Comparison of ENCODE assay signal across 10 cellular contexts in the genomic region with DNA sequence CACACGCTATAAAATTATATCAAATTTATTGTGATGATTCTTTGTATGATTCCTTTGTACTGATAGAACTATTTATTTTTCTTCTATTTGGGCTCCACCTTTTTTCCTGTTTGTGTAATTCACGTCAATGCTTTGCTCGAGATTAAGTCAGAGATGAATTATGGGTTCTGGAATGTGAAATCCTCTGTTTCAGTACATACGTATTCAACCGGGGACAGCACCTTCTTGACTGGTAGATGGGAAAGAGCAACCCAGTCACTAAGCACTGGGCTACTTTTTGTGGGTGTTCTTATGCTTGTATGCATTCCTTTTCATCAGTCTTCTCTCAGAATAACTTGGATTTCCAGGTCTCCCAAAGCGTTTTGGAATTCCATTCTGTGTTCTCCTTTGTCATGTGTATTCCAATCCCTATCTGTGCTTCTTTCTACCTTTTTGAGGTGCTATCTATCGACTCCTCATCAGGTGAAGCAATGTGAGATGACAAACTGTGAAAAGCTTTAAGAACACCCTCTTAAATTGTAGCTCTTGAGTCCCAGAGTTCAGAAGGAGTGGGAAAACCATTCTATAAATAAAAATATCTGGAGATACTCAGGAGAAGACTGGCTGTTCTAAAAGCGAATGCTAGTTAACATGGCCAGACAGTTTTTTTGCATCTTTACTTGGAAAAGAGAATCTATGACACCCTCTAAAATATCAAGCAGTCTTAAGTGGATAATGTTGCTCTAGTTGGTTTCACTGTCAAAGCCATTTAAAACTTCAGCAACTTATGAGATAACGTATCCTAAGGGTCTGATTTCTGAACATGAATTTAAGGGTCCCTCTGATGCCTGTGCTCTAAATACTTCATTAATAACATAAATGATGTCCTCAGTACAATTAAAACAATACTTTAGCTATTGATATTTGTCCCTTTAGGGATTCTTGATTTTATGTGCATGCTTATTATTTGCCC.
DNase-seq lines count a peak whose midpoint lies in the region; ATAC-seq and TF ChIP-seq lines count a peak whose summit lies in the region.
"Had no signal": no experiment of that assay in that cellular context is flagged by ENCODE, and none has a peak within 500 bp of the region (broad histone marks: within the 10 kb centered on the region; RNA-seq: fewer than 3 reads in every experiment).

No MANE protein-coding gene starts in this region.

- no peak for DNase-seq in activated T-helper 2 cell treated with anti-CD3 and anti-CD28 coated beads, Interferon-gamma antibody, Interleukin-2, Interleukin-4, amounts not matched to agents 10 μg/mL and 5 μg/mL and 100 μg/mL, durations not matched to agents 14 hours and 24 hours and 36 hours (ENCODE audit: low spot score)
- peak; percentile 95 to 98 for DNase-seq in foreskin keratinocyte
- DNase-seq in inferior parietal cortex (ENCODE audit: extremely low spot score): no peak
- DNase-seq in occipital lobe (lab: John Stamatoyannopoulos, UW): no peak
- no peak for DNase-seq in activated CD4-positive, alpha-beta T cell treated with anti-CD3 and anti-CD28 coated beads for 4 hours
- DNase-seq: activated naive CD4-positive, alpha-beta T cell treated with anti-CD3 and anti-CD28 coated beads, Interleukin-2, amount 10 ng/mL, durations not matched to agents 7 days and 5 days had no signal

- no peaks in the 10 kb centered on the region for H3K9me3 ChIP-seq in stomach smooth muscle (ENCODE audit: control insufficient read depth in 2 of 2, low read length in 2 of 2)
- H3K9me3 ChIP-seq: pancreas had no signal

- H3K79me2 ChIP-seq in KMS-11 (ENCODE audit: insufficient read depth, low read depth): no peaks in the 10 kb centered on the region

- intact Hi-C loops in activated T-helper 2 cell treated with anti-CD3 and anti-CD28 coated beads, Interferon-gamma antibody, Interleukin-2, Interleukin-4, amounts not matched to agents 10 μg/mL and 5 μg/mL and 100 μg/mL, durations not matched to agents 14 hours and 24 hours and 36 hours (cut with micrococcal nuclease): loop anchor here (1.0 to 5.0 kb wide), 4 partner anchors 26 to 116 kb away; no protein-coding TSS in a partner anchor

- H3K4me1 ChIP-seq in KMS-11 (ENCODE audit: low read depth, poor library complexity, severe bottlenecking): peaks cover 60% of the 10 kb centered on the region
- peaks cover 38% of the 10 kb centered on the region for H3K4me1 ChIP-seq in foreskin keratinocyte
- peaks cover 16% of the 10 kb centered on the region for H3K4me1 ChIP-seq in stomach smooth muscle (ENCODE audit: control insufficient read depth, insufficient read depth, low read length)
- H3K4me1 ChIP-seq: pancreas had no signal

- H3K27ac ChIP-seq in KMS-11 (peak overlapping the region; percentile 91), foreskin keratinocyte (peak overlapping the region; percentile 99), stomach smooth muscle (ENCODE audit: low read length) (peak overlapping the region; percentile 50)

- peak overlapping the region; percentile 92 for H3K4me2 ChIP-seq in KMS-11

- H3K9me3 Mint-ChIP-seq in activated T-helper 2 cell treated with anti-CD3 and anti-CD28 coated beads, Interferon-gamma antibody, Interleukin-2, Interleukin-4, amounts not matched to agents 10 μg/mL and 5 μg/mL and 100 μg/mL, durations not matched to agents 14 hours and 24 hours and 36 hours: peaks cover 16% of the 10 kb centered on the region
- H3K9me3 Mint-ChIP-seq: activated naive CD4-positive, alpha-beta T cell treated with anti-CD3 and anti-CD28 coated beads, Interleukin-2, amount 10 ng/mL, durations not matched to agents 7 days and 5 days had no signal

- no peaks in the 10 kb centered on the region for H3K27me3 ChIP-seq in KMS-11 (ENCODE audit: insufficient read depth, low read depth)
- H3K27me3 ChIP-seq in foreskin keratinocyte: no peaks in the 10 kb centered on the region
- no peaks in the 10 kb centered on the region for H3K27me3 ChIP-seq in stomach smooth muscle (ENCODE audit: control insufficient read depth in 1 of 2, insufficient read depth in 2 of 2, low read length in 2 of 2)
- H3K27me3 ChIP-seq: pancreas had no signal

- H3K4me3 Mint-ChIP-seq in activated T-helper 2 cell treated with anti-CD3 and anti-CD28 coated beads, Interferon-gamma antibody, Interleukin-2, Interleukin-4, amounts not matched to agents 10 μg/mL and 5 μg/mL and 100 μg/mL, durations not matched to agents 14 hours and 24 hours and 36 hours (ENCODE audit: low read depth): no peak overlapping the region
- H3K4me3 Mint-ChIP-seq: activated naive CD4-positive, alpha-beta T cell treated with anti-CD3 and anti-CD28 coated beads, Interleukin-2, amount 10 ng/mL, durations not matched to agents 7 days and 5 days had no signal

- no peaks in the 10 kb centered on the region for H3K27me3 Mint-ChIP-seq in activated T-helper 2 cell treated with anti-CD3 and anti-CD28 coated beads, Interferon-gamma antibody, Interleukin-2, Interleukin-4, amounts not matched to agents 10 μg/mL and 5 μg/mL and 100 μg/mL, durations not matched to agents 14 hours and 24 hours and 36 hours (ENCODE audit: low read depth)

- ATAC-seq in foreskin keratinocyte: peak; percentile 38
- no peak for ATAC-seq in HG02852 (IDR thresholded peaks at IDR 0.05; ENCODE audit: unreplicated experiment)

- H3K4me1 Mint-ChIP-seq in activated T-helper 2 cell treated with anti-CD3 and anti-CD28 coated beads, Interferon-gamma antibody, Interleukin-2, Interleukin-4, amounts not matched to agents 10 μg/mL and 5 μg/mL and 100 μg/mL, durations not matched to agents 14 hours and 24 hours and 36 hours (ENCODE audit: low read depth): peaks cover 33% of the 10 kb centered on the region

- TF ChIP-seq CTCF in KMS-11 (conservative IDR thresholded peaks at IDR 0.05; ENCODE audit: low read depth, low read length) (no peak), foreskin keratinocyte (conservative IDR thresholded peaks at IDR 0.05) (no peak)

- H3K36me3 ChIP-seq in KMS-11 (ENCODE audit: insufficient read depth) (no peaks in the 10 kb centered on the region), stomach smooth muscle (ENCODE audit: control insufficient read depth in 2 of 2, insufficient read depth in 2 of 2, low read length in 2 of 2) (no peaks in the 10 kb centered on the region)
- H3K36me3 ChIP-seq: pancreas had no signal

- peaks cover 11% of the 10 kb centered on the region for H3K36me3 Mint-ChIP-seq in activated T-helper 2 cell treated with anti-CD3 and anti-CD28 coated beads, Interferon-gamma antibody, Interleukin-2, Interleukin-4, amounts not matched to agents 10 μg/mL and 5 μg/mL and 100 μg/mL, durations not matched to agents 14 hours and 24 hours and 36 hours (ENCODE audit: low read depth)
- H3K36me3 Mint-ChIP-seq: activated naive CD4-positive, alpha-beta T cell treated with anti-CD3 and anti-CD28 coated beads, Interleukin-2, amount 10 ng/mL, durations not matched to agents 7 days and 5 days had no signal

- H3K4me3 ChIP-seq in KMS-11 (IDR thresholded peaks at IDR 0.05; ENCODE audit: insufficient read depth, low read depth, low read length): no peak overlapping the region
- peak overlapping the region in 1 of 2 donors; percentile 12 for H3K4me3 ChIP-seq in stomach smooth muscle (ENCODE audit: low read length in 2 of 2)
- H3K4me3 ChIP-seq: pancreas had no signal

- peak overlapping the region; percentile 51 for H3K27ac Mint-ChIP-seq in activated T-helper 2 cell treated with anti-CD3 and anti-CD28 coated beads, Interferon-gamma antibody, Interleukin-2, Interleukin-4, amounts not matched to agents 10 μg/mL and 5 μg/mL and 100 μg/mL, durations not matched to agents 14 hours and 24 hours and 36 hours
- H3K27ac Mint-ChIP-seq: activated naive CD4-positive, alpha-beta T cell treated with anti-CD3 and anti-CD28 coated beads, Interleukin-2, amount 10 ng/mL, durations not matched to agents 7 days and 5 days had no signal

- peak overlapping the region; percentile 66 for H2AFZ ChIP-seq in KMS-11 (ENCODE audit: low read depth)

- H3K9ac ChIP-seq in KMS-11 (peak overlapping the region; percentile 66; the same call in 1 of the 2 replicates), stomach smooth muscle (ENCODE audit: low read length in 2 of 2) (no peak overlapping the region)

- no peaks in the 10 kb centered on the region for H4K20me1 ChIP-seq in KMS-11 (ENCODE audit: insufficient read depth)

Comparison
In these comparisons a context has a peak if more than half of its experiments do, and no peak if none do; other contexts are left out.
1. DNase-seq: peak in foreskin keratinocyte (2 of 2); none in activated T-helper 2 cell treated with anti-CD3 and anti-CD28 coated beads, Interferon-gamma antibody, Interleukin-2, Interleukin-4, amounts not matched to agents 10 μg/mL and 5 μg/mL and 100 μg/mL, durations not matched to agents 14 hours and 24 hours and 36 hours (single experiment), inferior parietal cortex (single experiment), occipital lobe (single experiment) and activated CD4-positive, alpha-beta T cell treated with anti-CD3 and anti-CD28 coated beads for 4 hours (0 of 2).
2. Peak in every context shown above with its lines, with median percentiles within 50 percentile points of each other: H3K27ac ChIP-seq.